ENCODE assay signal across 1 cellular context in genomic region chr13:99434258-99434788, GRCh38.
TF ChIP-seq lines count a peak whose summit lies in the region.

No MANE protein-coding gene starts in this region.

TF ChIP-seq in HepG2, 621 proteins besides CTCF, POLR2A, EP300 and RAD21 (continued from another document):
- no peak for TF ChIP-seq AHDC1 (CRISPR knock-in tag; IDR thresholded peaks at IDR 0.05; ENCODE audit: borderline replicate concordance)
- TF ChIP-seq NR2F6 (IDR thresholded peaks at IDR 0.05): no peak
- peak; percentile 50; the same call in 1 of the 2 replicates for TF ChIP-seq NR2F6 (CRISPR knock-in tag; IDR thresholded peaks at IDR 0.05)
- no peak for TF ChIP-seq PITX1 (CRISPR knock-in tag; IDR thresholded peaks at IDR 0.05)
- peak; percentile 13 for TF ChIP-seq ZNF687 (CRISPR knock-in tag; IDR thresholded peaks at IDR 0.05)
- TF ChIP-seq REPIN1 (CRISPR knock-in tag; IDR thresholded peaks at IDR 0.05; ENCODE audit: borderline replicate concordance, low read depth): no peak
- no peak for TF ChIP-seq ZNF512B (CRISPR knock-in tag; IDR thresholded peaks at IDR 0.05; ENCODE audit: borderline replicate concordance)
- TF ChIP-seq ZNF12 (CRISPR knock-in tag; IDR thresholded peaks at IDR 0.05): peak; percentile 99
- 0 out of 2 replicates have a peak, but pooled peaks have one; percentile 18 for TF ChIP-seq ATF3 (CRISPR knock-in tag; IDR thresholded peaks at IDR 0.05)
- no peak for TF ChIP-seq ZNF263 (CRISPR knock-in tag; IDR thresholded peaks at IDR 0.05)
- peak; percentile 28; the same call in 1 of the 2 replicates for TF ChIP-seq ZFX (CRISPR knock-in tag; IDR thresholded peaks at IDR 0.05; ENCODE audit: low read depth)
- no peak for TF ChIP-seq ZNF598 (CRISPR knock-in tag; IDR thresholded peaks at IDR 0.05; ENCODE audit: borderline replicate concordance)
- TF ChIP-seq GATAD2A (CRISPR knock-in tag; IDR thresholded peaks at IDR 0.05): peak; percentile 20; the same call in 1 of the 2 replicates
- TF ChIP-seq ZFY (CRISPR knock-in tag; IDR thresholded peaks at IDR 0.05): peak; percentile 39; the same call in 1 of the 2 replicates
- TF ChIP-seq MTA3 (CRISPR knock-in tag; IDR thresholded peaks at IDR 0.05): no peak
TF ChIP-seq in HepG2: peak in this region for 13.
